ENCODE assay signal across 1 cellular context in the genomic region with DNA sequence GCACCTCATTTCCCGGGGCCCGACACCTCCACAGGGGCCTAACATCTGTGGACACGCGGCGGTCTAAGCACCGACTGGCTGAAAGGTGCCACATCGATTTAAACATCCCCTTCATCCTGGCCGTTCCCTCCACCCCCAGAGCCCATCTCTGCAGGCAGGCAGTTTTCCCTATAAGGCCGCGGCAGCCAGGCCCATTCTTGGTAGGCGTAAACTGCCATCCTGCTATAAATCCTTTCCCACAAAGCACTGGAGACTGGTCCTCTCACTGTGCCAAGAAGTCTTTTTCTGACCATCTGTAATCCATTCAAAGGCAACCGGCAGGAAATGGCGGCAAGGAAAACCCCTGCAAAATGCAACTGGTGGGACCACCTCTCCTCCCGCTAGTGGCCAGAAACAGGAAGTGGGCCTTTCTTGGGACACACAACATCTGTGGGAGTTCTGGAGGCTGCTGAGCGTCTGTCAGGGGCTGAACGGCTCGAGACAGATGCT.
TF ChIP-seq lines count a peak whose summit lies in the region.

No MANE protein-coding gene starts in this region.

TF ChIP-seq in endothelial cell of umbilical vein, 7 proteins besides CTCF, POLR2A, EP300 and RAD21 (continued from another document):
- TF ChIP-seq POLR2AphosphoS5 (IDR thresholded peaks at IDR 0.05; ENCODE audit: insufficient read depth, low read depth, low read length) (no peak), GATA2 (IDR thresholded peaks at IDR 0.05; ENCODE audit: insufficient read depth, insufficient read length, low read depth, low read length) (no peak)
- TF ChIP-seq, protein P1, sequence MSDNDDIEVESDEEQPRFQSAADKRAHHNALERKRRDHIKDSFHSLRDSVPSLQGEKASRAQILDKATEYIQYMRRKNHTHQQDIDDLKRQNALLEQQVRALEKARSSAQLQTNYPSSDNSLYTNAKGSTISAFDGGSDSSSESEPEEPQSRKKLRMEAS (IDR thresholded peaks at IDR 0.05; ENCODE audit: insufficient read depth, insufficient read length): no peak
